In genomic region chr20:40284611-40285010, GRCh38 we compare ENCODE assay signal across 20 cellular contexts.
DNase-seq lines count a peak whose midpoint lies in the region; ATAC-seq and TF ChIP-seq lines count a peak whose summit lies in the region.
"Had no signal": no experiment of that assay in that cellular context is flagged by ENCODE, and none has a peak within 500 bp of the region (broad histone marks: within the 10 kb centered on the region; RNA-seq: fewer than 3 reads in every experiment).

No MANE protein-coding gene starts in this region.

- no peaks in the 10 kb centered on the region for H3K9me3 Mint-ChIP-seq in MCF 10A (ENCODE audit: unreplicated experiment)
- peaks cover 8% of the 10 kb centered on the region for H3K9me3 Mint-ChIP-seq in type B pancreatic cell
- H3K9me3 Mint-ChIP-seq: CD8-positive, alpha-beta memory T cell had no signal

- WGBS in transverse colon (ENCODE audit: low coverage in 1 of 2), 2 donors, result 54% methylated on average over 2 of the region's 2 CpGs; no CpG with 5 or more reads in 1 of the 2 donors

- H3K27ac Mint-ChIP-seq in MCF 10A (ENCODE audit: low read depth, unreplicated experiment), result no peak overlapping the region
- H3K27ac Mint-ChIP-seq in type B pancreatic cell, result peak overlapping the region; percentile 50
- H3K27ac Mint-ChIP-seq: B cell; CD4-positive, CD25-positive, alpha-beta regulatory T cell; CD8-positive, alpha-beta memory T cell had no signal

- H3K27me3 Mint-ChIP-seq in MCF 10A (ENCODE audit: insufficient read depth, unreplicated experiment) (no peaks in the 10 kb centered on the region), type B pancreatic cell (no peaks in the 10 kb centered on the region)
- H3K27me3 Mint-ChIP-seq: CD4-positive, CD25-positive, alpha-beta regulatory T cell; CD8-positive, alpha-beta memory T cell had no signal

- peak; percentile 64 for ATAC-seq in esophagus mucosa
- ATAC-seq: GM12878 had no signal

- intact Hi-C loops in MCF 10A (cut with micrococcal nuclease), result no loop called here
- intact Hi-C loops in breast epithelium (cut with DNase I; ENCODE audit: low total_unique reads), result no loop called here
- intact Hi-C loops in transverse colon (cut with DNase I; ENCODE audit: low total_unique reads), result no loop called here

- H3K36me3 Mint-ChIP-seq in MCF 10A (ENCODE audit: insufficient read depth, unreplicated experiment) (no peaks in the 10 kb centered on the region), type B pancreatic cell (peaks cover 3% of the 10 kb centered on the region)
- H3K36me3 Mint-ChIP-seq: CD4-positive, CD25-positive, alpha-beta regulatory T cell; CD8-positive, alpha-beta memory T cell had no signal

- no peaks in the 10 kb centered on the region for H3K27me3 ChIP-seq in breast epithelium
- H3K27me3 ChIP-seq in transverse colon, result no peaks in the 10 kb centered on the region
- H3K27me3 ChIP-seq: BLaER1 had no signal

- TF ChIP-seq CTCF in MCF 10A (IDR thresholded peaks at IDR 0.05; ENCODE audit: unreplicated experiment), result no peak
- TF ChIP-seq CTCF in breast epithelium (IDR thresholded peaks at IDR 0.05), result no peak
- no peak for TF ChIP-seq CTCF in type B pancreatic cell (conservative IDR thresholded peaks at IDR 0.05)
- TF ChIP-seq CTCF in transverse colon (IDR thresholded peaks at IDR 0.05), result no peak

- H3K4me3 Mint-ChIP-seq in MCF 10A (ENCODE audit: unreplicated experiment) (no peak overlapping the region), type B pancreatic cell (peak overlapping the region; percentile 31)
- H3K4me3 Mint-ChIP-seq: B cell; CD4-positive, CD25-positive, alpha-beta regulatory T cell; CD8-positive, alpha-beta memory T cell had no signal

- no peak for TF ChIP-seq EP300 in transverse colon (IDR thresholded peaks at IDR 0.05; ENCODE audit: low read depth)

- H3K4me1 Mint-ChIP-seq in MCF 10A (ENCODE audit: insufficient read depth, unreplicated experiment), result peaks cover 47% of the 10 kb centered on the region
- peaks cover 23% of the 10 kb centered on the region for H3K4me1 Mint-ChIP-seq in type B pancreatic cell (ENCODE audit: unreplicated experiment)
- H3K4me1 Mint-ChIP-seq: B cell; CD4-positive, CD25-positive, alpha-beta regulatory T cell; CD8-positive, alpha-beta memory T cell had no signal

- CTCF ChIA-PET in MCF 10A (lab: Yijun Ruan, JAX), result interaction anchor here (0.9 to 6.9 kb wide), 2 partner anchors 20 to 405 kb away, joined by 3 to 71 read pairs; partner anchors contain the start of gene MAFB

- H3K4me3 ChIP-seq in breast epithelium, result no peak overlapping the region
- no peak overlapping the region for H3K4me3 ChIP-seq in transverse colon
- H3K4me3 ChIP-seq: BLaER1, GM12878, GM23248 had no signal

- H3K9me3 ChIP-seq in breast epithelium, result no peaks in the 10 kb centered on the region
- no peaks in the 10 kb centered on the region for H3K9me3 ChIP-seq in transverse colon
- H3K9me3 ChIP-seq: BLaER1 had no signal

- H3K4me1 ChIP-seq in breast epithelium (peaks cover 0 to 13% of the 10 kb centered on the region in 2 donors), transverse colon (peaks cover 0 to 23% (median 10%) of the 10 kb centered on the region in 4 donors)
- H3K4me1 ChIP-seq: BLaER1 had no signal

- DNase-seq in MCF 10A (ENCODE audit: unreplicated experiment), result peak; percentile 38
- no peak for DNase-seq in breast epithelium (ENCODE audit: low spot score in 2 of 2)
- no peak for DNase-seq in type B pancreatic cell (ENCODE audit: extremely low spot score, unreplicated experiment)
- no peak for DNase-seq in NCI-H1694 treated with DMSO at 0.1 percent for 48 hours (lab: John Stamatoyannopoulos, UW)
- DNase-seq in transverse colon, result no peak
- DNase-seq: CD4-positive, CD25-positive, alpha-beta regulatory T cell; CD8-positive, alpha-beta memory T cell; DMS 273 treated with DMSO at 0.1 percent for 48 hours; DMS79; EL; GDM1; GM23248; H7; HCEC 1CT had no signal

- POLR2A ChIA-PET in MCF 10A (lab: Yijun Ruan, JAX), result interaction anchor here (0.6 to 6.3 kb wide), 7 partner anchors 18 to 679 kb away, joined by 3 to 105 read pairs (median 4); partner anchors contain the start of gene MAFB

- in situ Hi-C loops in transverse colon (cut with MboI; ENCODE audit: low pct_ligation_motif_present in 1 of 4, low pct_unique_long_range_greater_than_20kb in 1 of 4, low sequenced_read_pairs in 3 of 4), result no loop called here

- no TSS peak for BruUV-seq in MCF 10A (replicated peaks; lab: Mats Ljungman, UMichigan)

- H3K36me3 ChIP-seq in breast epithelium (no peaks in the 10 kb centered on the region), transverse colon (no peaks in the 10 kb centered on the region)
- H3K36me3 ChIP-seq: BLaER1 had no signal

- no peak overlapping the region for H3K27ac ChIP-seq in breast epithelium
- H3K27ac ChIP-seq in transverse colon, result no peak overlapping the region
- H3K27ac ChIP-seq: 22Rv1, BLaER1, C4-2B, GM23248 had no signal

- TF ChIP-seq POLR2A in breast epithelium (IDR thresholded peaks at IDR 0.05) (no peak), transverse colon (IDR thresholded peaks at IDR 0.05) (no peak)
